In the genomic region with DNA sequence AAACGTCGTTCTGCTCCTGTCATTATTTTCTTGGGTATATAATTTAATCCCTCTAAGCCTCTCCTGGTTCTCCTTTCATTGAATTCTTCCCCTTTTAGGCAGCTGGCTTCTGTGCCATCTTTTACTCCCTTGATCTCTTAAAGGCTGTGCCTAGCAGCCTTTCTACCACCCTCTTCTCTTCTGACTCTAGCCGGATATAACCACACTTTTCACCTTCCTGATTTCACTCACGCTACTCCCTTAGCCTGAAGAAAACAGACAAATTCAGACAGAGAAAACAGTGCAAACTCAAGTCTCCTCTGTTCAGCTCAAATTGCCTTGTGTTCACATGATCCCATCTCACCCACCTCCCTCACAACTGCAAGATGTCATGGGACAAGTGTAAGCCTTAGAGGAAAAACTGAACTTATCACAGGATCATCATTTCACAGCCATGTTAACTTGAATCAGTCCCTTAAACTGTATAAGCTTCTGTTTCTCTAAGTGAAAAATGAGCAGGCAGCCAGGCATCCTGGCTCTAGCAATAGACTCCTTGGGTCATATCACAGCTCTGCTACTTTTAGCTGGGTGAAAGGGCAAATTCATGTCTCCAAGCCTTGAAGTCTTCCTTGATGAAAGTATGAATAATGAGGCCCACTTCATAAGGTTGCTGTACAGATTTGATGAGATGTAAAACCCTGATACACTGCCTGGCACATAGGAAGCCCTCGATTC, we compare ENCODE assay signal across 13 cellular contexts.
DNase-seq lines count a peak whose midpoint lies in the region; ATAC-seq and TF ChIP-seq lines count a peak whose summit lies in the region.
"Had no signal": no experiment of that assay in that cellular context is flagged by ENCODE, and none has a peak within 500 bp of the region (broad histone marks: within the 10 kb centered on the region; RNA-seq: fewer than 3 reads in every experiment).

No MANE protein-coding gene starts in this region.

- no peaks in the 10 kb centered on the region for H3K79me2 ChIP-seq in parathyroid adenoma
- H3K79me2 ChIP-seq in OCI-LY7 (ENCODE audit: insufficient read depth, low read depth, low read length) = no peaks in the 10 kb centered on the region

- H3K36me3 ChIP-seq in parathyroid adenoma (ENCODE audit: control insufficient read depth, insufficient read depth, low read length) = no peaks in the 10 kb centered on the region
- no peaks in the 10 kb centered on the region for H3K36me3 ChIP-seq in OCI-LY7 (ENCODE audit: insufficient read depth, low read length)
- H3K36me3 ChIP-seq: ascending aorta had no signal

- in situ Hi-C loops in SK-MEL-5 (cut with HindIII; ENCODE audit: low pct_unique_long_range_greater_than_20kb, low sequenced_read_pairs) = no loop called here

- intact Hi-C loops in OCI-LY7 (cut with micrococcal nuclease; ENCODE audit: unreplicated experiment) = no loop called here

- peak; percentile 69 for ATAC-seq in GM19023 (IDR thresholded peaks at IDR 0.05; ENCODE audit: unreplicated experiment)
- peak; percentile 65 for ATAC-seq in HG02798 (IDR thresholded peaks at IDR 0.05; ENCODE audit: poor library complexity, unreplicated experiment)
- ATAC-seq in GM18502 (IDR thresholded peaks at IDR 0.05; ENCODE audit: poor library complexity, unreplicated experiment) = no peak
- ATAC-seq: T-helper 17 cell had no signal

- CTCF ChIA-PET in OCI-LY7 (lab: Charles Lee; ENCODE audit: unreplicated experiment) = no interaction called here

- H3K4me1 ChIP-seq in parathyroid adenoma (peaks cover 14% of the 10 kb centered on the region), OCI-LY7 (ENCODE audit: insufficient read depth, low read length, poor library complexity, severe bottlenecking) (peaks cover 4% of the 10 kb centered on the region)
- H3K4me1 ChIP-seq: ascending aorta had no signal

- H3K27ac ChIP-seq in parathyroid adenoma (no peak overlapping the region), OCI-LY7 (ENCODE audit: low read depth, low read length, poor library complexity, severe bottlenecking) (no peak overlapping the region)
- H3K27ac ChIP-seq: ascending aorta had no signal

- POLR2A ChIA-PET in OCI-LY7 (lab: Charles Lee) = interaction anchor here (0.7 to 1.3 kb wide), 2 partner anchors 39 to 519 kb away, joined by 3 read pairs; no protein-coding TSS in a partner anchor

- peak overlapping the region; percentile 76 for H2AFZ ChIP-seq in parathyroid adenoma
- no peak overlapping the region for H2AFZ ChIP-seq in OCI-LY7 (ENCODE audit: low read length)

- BruUV-seq in OCI-LY7 (replicated peaks; lab: Mats Ljungman, UMichigan) = no TSS peak

- no peaks in the 10 kb centered on the region for H3K9me3 ChIP-seq in parathyroid adenoma (ENCODE audit: control insufficient read depth, low read length)
- H3K9me3 ChIP-seq in OCI-LY7 (ENCODE audit: low read length) = no peaks in the 10 kb centered on the region
- H3K9me3 ChIP-seq: ascending aorta had no signal

- no peaks in the 10 kb centered on the region for H4K20me1 ChIP-seq in OCI-LY7 (ENCODE audit: insufficient read depth, low read length)

- no peak overlapping the region for H3K4me3 ChIP-seq in parathyroid adenoma (ENCODE audit: low read depth, low read length)
- H3K4me3 ChIP-seq in OCI-LY7 (ENCODE audit: low read depth, low read length, poor library complexity, severe bottlenecking) = no peak overlapping the region
- H3K4me3 ChIP-seq: ascending aorta had no signal

- DNase-seq in SK-MEL-5 (ENCODE audit: low read depth, low spot score) (peak; percentile 21), OCI-LY7 (ENCODE audit: low spot score) (no peak), DMS153 (lab: John Stamatoyannopoulos, UW) (no peak), DMS 273 treated with DMSO at 0.1 percent for 48 hours (lab: John Stamatoyannopoulos, UW) (no peak)
- DNase-seq: H9, midbrain, NCI-H1417, T-helper 17 cell had no signal

- H3K4me2 ChIP-seq in parathyroid adenoma (ENCODE audit: low read length) (no peak overlapping the region), OCI-LY7 (ENCODE audit: low read length) (no peak overlapping the region)

- no peak overlapping the region for H3K9ac ChIP-seq in parathyroid adenoma

- H3K27me3 ChIP-seq in parathyroid adenoma (ENCODE audit: control insufficient read depth, insufficient read depth, low read length) = no peaks in the 10 kb centered on the region
- H3K27me3 ChIP-seq: ascending aorta had no signal

- no peaks in the 10 kb centered on the region for H3K9me2 ChIP-seq in OCI-LY7 (ENCODE audit: insufficient read depth, low read length)

- TF ChIP-seq CTCF in parathyroid adenoma (IDR thresholded peaks at IDR 0.05) (no peak), OCI-LY7 (conservative IDR thresholded peaks at IDR 0.05; ENCODE audit: low read length) (no peak)
